9 cellular contexts compared by ENCODE assay signal in the genomic region with DNA sequence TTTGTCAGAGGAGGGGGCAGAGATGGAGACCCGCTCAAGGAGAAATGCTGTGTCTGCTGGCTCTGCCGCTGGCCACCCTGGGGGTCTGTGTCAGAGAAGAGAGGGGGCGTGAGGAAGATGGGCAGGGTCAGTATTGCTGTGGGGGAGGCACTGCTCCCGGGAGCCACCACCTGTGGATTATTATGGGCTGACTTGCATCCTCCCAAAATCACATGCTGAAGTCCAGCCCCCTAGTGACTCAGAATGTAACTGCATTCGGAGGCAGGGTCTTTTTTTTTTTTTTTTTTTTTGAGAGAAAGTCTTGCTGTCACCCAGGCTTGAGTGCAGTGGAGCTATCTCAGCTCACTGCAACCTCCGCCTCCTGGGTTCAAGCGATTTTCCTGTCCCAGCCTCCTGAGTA. TPM values are rescaled to one million over a fixed set of nuclear protein-coding genes. Genes with fewer than 3 reads are reported as not detected.
A peak's percentile ranks its signal among the peaks of the same experiment; 100 is the strongest.
DNase-seq lines count a peak whose midpoint lies in the region; ATAC-seq and TF ChIP-seq lines count a peak whose summit lies in the region.
"Had no signal": no experiment of that assay in that cellular context is flagged by ENCODE, and none has a peak within 500 bp of the region (broad histone marks: within the 10 kb centered on the region; RNA-seq: fewer than 3 reads in every experiment).

No MANE protein-coding gene starts in this region.

- no peaks in the 10 kb centered on the region for H3K27me3 ChIP-seq in tibial nerve

- CTCF ChIA-PET in activated naive CD4-positive, alpha-beta T cell treated with anti-CD3 and anti-CD28 coated beads, Interleukin-2, amount 10 ng/mL, durations not matched to agents 7 days and 5 days (lab: Charles Lee) = no interaction called here

- H3K27me3 Mint-ChIP-seq in activated naive CD4-positive, alpha-beta T cell treated with anti-CD3 and anti-CD28 coated beads, Interleukin-2, amount 10 ng/mL, durations not matched to agents 7 days and 5 days = no peaks in the 10 kb centered on the region
- peaks cover 7% of the 10 kb centered on the region for H3K27me3 Mint-ChIP-seq in endothelial cell (ENCODE audit: unreplicated experiment)
- no peaks in the 10 kb centered on the region for H3K27me3 Mint-ChIP-seq in activated T-helper 17 cell treated with anti-CD3 and anti-CD28 coated beads, Interleukin-2, amount 50 U/mL, for 72 hours
- H3K27me3 Mint-ChIP-seq: stimulated activated naive CD8-positive, alpha-beta T cell treated with anti-CD3 and anti-CD28 coated beads, Interleukin-15, Interleukin-2, amounts not matched to agents 100 ng/mL and 50 ng/mL, for 24 hours had no signal

- H3K9me3 ChIP-seq in tibial nerve = no peaks in the 10 kb centered on the region

- H3K9me3 Mint-ChIP-seq in activated naive CD4-positive, alpha-beta T cell treated with anti-CD3 and anti-CD28 coated beads, Interleukin-2, amount 10 ng/mL, durations not matched to agents 7 days and 5 days = no peaks in the 10 kb centered on the region
- H3K9me3 Mint-ChIP-seq in endothelial cell (ENCODE audit: unreplicated experiment) = no peaks in the 10 kb centered on the region
- no peaks in the 10 kb centered on the region for H3K9me3 Mint-ChIP-seq in activated T-helper 17 cell treated with anti-CD3 and anti-CD28 coated beads, Interleukin-2, amount 50 U/mL, for 72 hours
- H3K9me3 Mint-ChIP-seq: stimulated activated naive CD8-positive, alpha-beta T cell treated with anti-CD3 and anti-CD28 coated beads, Interleukin-15, Interleukin-2, amounts not matched to agents 100 ng/mL and 50 ng/mL, for 24 hours had no signal

- H3K36me3 Mint-ChIP-seq in activated naive CD4-positive, alpha-beta T cell treated with anti-CD3 and anti-CD28 coated beads, Interleukin-2, amount 10 ng/mL, durations not matched to agents 7 days and 5 days = peaks cover 16% of the 10 kb centered on the region
- peaks cover 46% of the 10 kb centered on the region for H3K36me3 Mint-ChIP-seq in endothelial cell (ENCODE audit: low read depth, unreplicated experiment)
- H3K36me3 Mint-ChIP-seq in activated T-helper 17 cell treated with anti-CD3 and anti-CD28 coated beads, Interleukin-2, amount 50 U/mL, for 72 hours (ENCODE audit: low read depth) = peaks cover 90% of the 10 kb centered on the region

- no peak for TF ChIP-seq POLR2A in tibial nerve (IDR thresholded peaks at IDR 0.05)

- no peak overlapping the region for H3K4me3 ChIP-seq in tibial nerve

- TF ChIP-seq CTCF in endothelial cell (IDR thresholded peaks at IDR 0.05; ENCODE audit: unreplicated experiment) (peak; percentile 73), tibial nerve (IDR thresholded peaks at IDR 0.05) (peak in 3 of 5 experiments; percentile 9 to 24 (median 14))

- no peak overlapping the region for H3K4me3 Mint-ChIP-seq in activated naive CD4-positive, alpha-beta T cell treated with anti-CD3 and anti-CD28 coated beads, Interleukin-2, amount 10 ng/mL, durations not matched to agents 7 days and 5 days
- no peak overlapping the region for H3K4me3 Mint-ChIP-seq in endothelial cell (ENCODE audit: unreplicated experiment)
- H3K4me3 Mint-ChIP-seq in activated T-helper 17 cell treated with anti-CD3 and anti-CD28 coated beads, Interleukin-2, amount 50 U/mL, for 72 hours = no peak overlapping the region
- H3K4me3 Mint-ChIP-seq: stimulated activated naive CD8-positive, alpha-beta T cell treated with anti-CD3 and anti-CD28 coated beads, Interleukin-15, Interleukin-2, amounts not matched to agents 100 ng/mL and 50 ng/mL, for 24 hours had no signal

- H3K36me3 ChIP-seq in tibial nerve = peaks cover 2 to 96% (median 13%) of the 10 kb centered on the region in 3 donors

- H3K27ac ChIP-seq in tibial nerve = no peak overlapping the region

- H3K4me1 ChIP-seq in tibial nerve = peaks cover 0 to 4% (median 0%) of the 10 kb centered on the region in 4 donors

- no peaks in the 10 kb centered on the region for H3K4me1 Mint-ChIP-seq in activated naive CD4-positive, alpha-beta T cell treated with anti-CD3 and anti-CD28 coated beads, Interleukin-2, amount 10 ng/mL, durations not matched to agents 7 days and 5 days
- H3K4me1 Mint-ChIP-seq in endothelial cell (ENCODE audit: unreplicated experiment) = peaks cover 38% of the 10 kb centered on the region
- peaks cover 4% of the 10 kb centered on the region for H3K4me1 Mint-ChIP-seq in activated T-helper 17 cell treated with anti-CD3 and anti-CD28 coated beads, Interleukin-2, amount 50 U/mL, for 72 hours

- H3K27ac Mint-ChIP-seq in activated naive CD4-positive, alpha-beta T cell treated with anti-CD3 and anti-CD28 coated beads, Interleukin-2, amount 10 ng/mL, durations not matched to agents 7 days and 5 days = no peak overlapping the region
- H3K27ac Mint-ChIP-seq in endothelial cell (ENCODE audit: unreplicated experiment) = no peak overlapping the region
- no peak overlapping the region for H3K27ac Mint-ChIP-seq in activated T-helper 17 cell treated with anti-CD3 and anti-CD28 coated beads, Interleukin-2, amount 50 U/mL, for 72 hours
- H3K27ac Mint-ChIP-seq: stimulated activated naive CD8-positive, alpha-beta T cell treated with anti-CD3 and anti-CD28 coated beads, Interleukin-15, Interleukin-2, amounts not matched to agents 100 ng/mL and 50 ng/mL, for 24 hours had no signal

- ATAC-seq in GM18520 (IDR thresholded peaks at IDR 0.05; ENCODE audit: unreplicated experiment) (no peak), GM21619 (IDR thresholded peaks at IDR 0.05; ENCODE audit: unreplicated experiment) (no peak)
- no peak for ATAC-seq in activated T-helper 17 cell treated with anti-CD3 and anti-CD28 coated beads, Interleukin-2, amount 50 U/mL, for 72 hours (replicated peaks)

- TF ChIP-seq EP300 in tibial nerve (IDR thresholded peaks at IDR 0.05) = no peak

- 66% methylated on average over 7 of the region's 7 CpGs for WGBS in tibial nerve, 2 donors

- peak; percentile 42 for DNase-seq in activated naive CD4-positive, alpha-beta T cell treated with anti-CD3 and anti-CD28 coated beads, Interleukin-2, amount 10 ng/mL, durations not matched to agents 7 days and 5 days
- DNase-seq in activated naive CD4-positive, alpha-beta T cell (lab: John Stamatoyannopoulos, UW) = no peak
- DNase-seq in NAMALWA (ENCODE audit: low spot score) (peak; percentile 51), endothelial cell (ENCODE audit: low spot score) (no peak), tibial nerve (ENCODE audit: low spot score in 2 of 2) (no peak)

RNA-seq across cellular contexts. Expression of a gene that starts 12.3 kb away (rescaled TPM):
- 151 TPM for total RNA-seq in endothelial cell (ENCODE audit: unreplicated experiment)
- total RNA-seq in tibial nerve = 10 to 100 TPM; 66.0 to 80.6 (median 73.3) TPM
- 10 to 100 TPM; 55.4 to 57.1 TPM for total RNA-seq in activated T-helper 17 cell treated with anti-CD3 and anti-CD28 coated beads, Interleukin-2, amount 50 U/mL, for 72 hours

RNA-seq across cellular contexts. Expression of a gene that starts 51.2 kb away (rescaled TPM):
- total RNA-seq in endothelial cell (ENCODE audit: unreplicated experiment) (not detected), tibial nerve (not detected)
- total RNA-seq in activated T-helper 17 cell treated with anti-CD3 and anti-CD28 coated beads, Interleukin-2, amount 50 U/mL, for 72 hours = not detected

RNA-seq across cellular contexts. Expression of a gene that starts 57.9 kb away (rescaled TPM):
- total RNA-seq in endothelial cell (ENCODE audit: unreplicated experiment) (4.3 TPM), tibial nerve (not detected)
- not detected for total RNA-seq in activated T-helper 17 cell treated with anti-CD3 and anti-CD28 coated beads, Interleukin-2, amount 50 U/mL, for 72 hours

Comparison
In these comparisons a context has a peak if more than half of its experiments do, and no peak if none do; other contexts are left out.
1. DNase-seq: peak in activated naive CD4-positive, alpha-beta T cell treated with anti-CD3 and anti-CD28 coated beads, Interleukin-2, amount 10 ng/mL, durations not matched to agents 7 days and 5 days (single experiment) and NAMALWA (single experiment); none in activated naive CD4-positive, alpha-beta T cell (0 of 4), endothelial cell (single experiment) and tibial nerve (0 of 2).